In the genomic region with DNA sequence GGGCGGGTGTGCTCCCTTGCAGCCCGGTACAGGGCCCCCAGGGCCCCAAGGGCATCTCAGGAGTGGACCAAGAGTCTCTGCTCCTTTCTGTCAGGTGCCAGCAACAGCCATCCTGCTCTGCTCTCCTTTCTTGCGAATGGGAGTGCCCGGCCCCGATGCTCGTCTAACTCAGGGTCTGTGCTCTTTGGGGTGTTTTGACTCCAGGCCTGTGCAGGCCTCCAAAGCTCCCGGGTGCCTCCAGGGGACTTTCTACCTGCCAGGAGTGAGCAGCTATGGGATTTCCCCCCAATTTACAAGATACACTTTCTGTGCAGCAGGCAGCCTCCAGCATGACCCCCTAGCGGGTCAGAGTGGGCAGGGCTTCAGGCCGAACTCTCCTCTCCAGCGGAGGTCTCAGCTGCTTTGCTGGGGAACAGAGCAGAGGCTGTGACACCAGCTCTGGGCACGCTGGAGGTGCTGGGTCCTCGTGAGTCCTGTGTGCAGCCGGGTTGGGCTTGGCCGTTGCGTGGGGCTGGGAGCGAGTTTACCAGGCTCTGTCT, we compare ENCODE assay signal across 14 cellular contexts. TPM values are rescaled to one million over a fixed set of nuclear protein-coding genes. Genes with fewer than 3 reads are reported as not detected.
DNase-seq lines count a peak whose midpoint lies in the region; ATAC-seq, FAIRE-seq and TF ChIP-seq lines count a peak whose summit lies in the region.
"Had no signal": no experiment of that assay in that cellular context is flagged by ENCODE, and none has a peak within 500 bp of the region (broad histone marks: within the 10 kb centered on the region; RNA-seq: fewer than 3 reads in every experiment).

No MANE protein-coding gene starts in this region.

- peaks cover 57 to 79% (median 70%) of the 10 kb centered on the region in 11 experiments for H3K27me3 ChIP-seq in BLaER1 treated with 17β-estradiol and CSF1 and Interleukin-3, amounts not matched to agents 10 nM and 100 nM
- H3K27me3 ChIP-seq in GM12878 (replicated peaks in 1 of 2; ENCODE audit: control insufficient read depth in 2 of 2, insufficient read depth in 2 of 2, low read length in 1 of 2) = no peaks in the 10 kb centered on the region; a peak in 1 of 4 replicates
- H3K27me3 ChIP-seq in right cardiac atrium (ENCODE audit: control insufficient read depth, insufficient read depth) = no peaks in the 10 kb centered on the region
- H3K27me3 ChIP-seq in parathyroid adenoma (ENCODE audit: control insufficient read depth, insufficient read depth, low read length) = no peaks in the 10 kb centered on the region

- H2AFZ ChIP-seq in GM12878 (ENCODE audit: control insufficient read depth, low read depth, low read length) (no peak overlapping the region), parathyroid adenoma (no peak overlapping the region)

- no peak for TF ChIP-seq EP300 in GM12878 (IDR thresholded peaks at IDR 0.05; ENCODE audit: borderline replicate concordance in 1 of 2, control insufficient read depth in 1 of 2, low read depth in 2 of 2, low read length in 2 of 2)

- H3K36me3 ChIP-seq in BLaER1 treated with 17β-estradiol and CSF1 and Interleukin-3, amounts not matched to agents 10 nM and 100 nM = no peaks in the 10 kb centered on the region; a peak in 1 of 22 replicates
- H3K36me3 ChIP-seq in GM12878 (ENCODE audit: control insufficient read depth in 2 of 2, insufficient read depth in 2 of 2, low read length in 1 of 2) = no peaks in the 10 kb centered on the region
- no peaks in the 10 kb centered on the region for H3K36me3 ChIP-seq in parathyroid adenoma (ENCODE audit: control insufficient read depth, insufficient read depth, low read length)

- peaks cover 0 to 6% (median 0%) of the 10 kb centered on the region in 11 experiments; a peak in 3 of 22 replicates for H3K9me3 ChIP-seq in BLaER1 treated with 17β-estradiol and CSF1 and Interleukin-3, amounts not matched to agents 10 nM and 100 nM (replicated peaks in 1 of 11)
- H3K9me3 ChIP-seq in GM12878 (replicated peaks; ENCODE audit: control insufficient read depth, insufficient read depth, low read length) (peaks cover 2% of the 10 kb centered on the region; the same call in 2 of the 3 replicates), right cardiac atrium (ENCODE audit: control insufficient read depth, low read length) (no peaks in the 10 kb centered on the region), parathyroid adenoma (ENCODE audit: control insufficient read depth, low read length) (no peaks in the 10 kb centered on the region)

- TF ChIP-seq CTCF in GM12878 (IDR thresholded peaks at IDR 0.05 in 2 of 3, conservative IDR thresholded peaks at IDR 0.05 in 1 of 3; ENCODE audit: control insufficient read depth in 2 of 3, extremely low read depth in 1 of 3, insufficient read depth in 1 of 3, low read depth in 3 of 3, low read length in 3 of 3) = no peak
- no peak for TF ChIP-seq CTCF in parathyroid adenoma (IDR thresholded peaks at IDR 0.05)

- H3K4me3 ChIP-seq in BLaER1 treated with 17β-estradiol and CSF1 and Interleukin-3, amounts not matched to agents 10 nM and 100 nM = no peak overlapping the region
- H3K4me3 ChIP-seq in GM12878 (no peak overlapping the region), right cardiac atrium (ENCODE audit: low read length) (peak overlapping the region; percentile 76), parathyroid adenoma (ENCODE audit: low read depth, low read length) (no peak overlapping the region)

- peaks cover 0 to 52% (median 42%) of the 10 kb centered on the region in 11 experiments; a peak in 19 of 22 replicates for H4K20me1 ChIP-seq in BLaER1 treated with 17β-estradiol and CSF1 and Interleukin-3, amounts not matched to agents 10 nM and 100 nM
- no peaks in the 10 kb centered on the region for H4K20me1 ChIP-seq in GM12878 (ENCODE audit: control insufficient read depth, insufficient read depth)

- CTCF ChIA-PET in GM12878 (lab: Yijun Ruan, JAX) = interaction anchor here (0.6 to 2.5 kb wide), 3 partner anchors 12 to 209 kb away, joined by 3 to 5 read pairs (median 3); no protein-coding TSS in a partner anchor

- no TSS peak for BruUV-seq in GM12878 (replicated peaks; lab: Mats Ljungman, UMichigan)

- in situ Hi-C loops in GM12878 (cut with MboI) = no loop called here

- RAD21 ChIA-PET in GM12878 (lab: Charles Lee; ENCODE audit: unreplicated experiment) = no interaction called here

- no peak for FAIRE-seq in GM12878 (lab: Jason Lieb, UNC)
- FAIRE-seq: HTR-8/SVneo had no signal

- no peak overlapping the region for H3K27ac ChIP-seq in BLaER1 treated with 17β-estradiol and CSF1 and Interleukin-3, amounts not matched to agents 10 nM and 100 nM
- no peak overlapping the region for H3K27ac ChIP-seq in GM12878 (ENCODE audit: control insufficient read depth, insufficient read depth)
- peak overlapping the region; percentile 53 for H3K27ac ChIP-seq in right cardiac atrium (ENCODE audit: low read length)
- peak overlapping the region; percentile 19 for H3K27ac ChIP-seq in parathyroid adenoma

- TF ChIP-seq RAD21 in GM12878 (IDR thresholded peaks at IDR 0.05; ENCODE audit: insufficient read depth, low read depth, low read length) = no peak

- POLR2A ChIA-PET in GM12878 (lab: Charles Lee) = interaction anchor here (1.1 kb wide), 1 partner anchor 146 kb away, joined by 3 read pairs; no protein-coding TSS in a partner anchor

- TF ChIP-seq POLR2A in GM12878 (IDR thresholded peaks at IDR 0.05; ENCODE audit: low read depth, low read length) = no peak

- H3K79me2 ChIP-seq in GM12878 (ENCODE audit: control insufficient read depth, insufficient read depth, low read length) (no peaks in the 10 kb centered on the region; the same call in 1 of the 2 replicates), parathyroid adenoma (no peaks in the 10 kb centered on the region)

- no peak overlapping the region for H3K9ac ChIP-seq in BLaER1 treated with 17β-estradiol and CSF1 and Interleukin-3, amounts not matched to agents 10 nM and 100 nM
- H3K9ac ChIP-seq in GM12878 (ENCODE audit: control insufficient read depth, insufficient read depth, low read length) = no peak overlapping the region
- H3K9ac ChIP-seq in parathyroid adenoma = no peak overlapping the region

- SMC1A ChIA-PET in GM12878 (lab: Charles Lee; ENCODE audit: uncharacterized antibody, unreplicated experiment) = no interaction called here

- WGBS in GM12878 (ENCODE audit: insufficient coverage, insufficient replicate concordance, low lambda C conversion rate, missing lambda C conversion rate) = 53% methylated on average over 16 of the region's 16 CpGs
- WGBS in right cardiac atrium = 60% methylated on average over 16 of the region's 16 CpGs

- intact Hi-C loops in GM12878 (cut with micrococcal nuclease; ENCODE audit: unreplicated experiment) = loop anchor here (10.0 kb wide), 1 partner anchor 226 kb away; no protein-coding TSS in a partner anchor
- intact Hi-C loops in right cardiac atrium (cut with DNase I) = loop anchor here in 3 of 4 donors (5.0 to 10.0 kb wide), 2 partner anchors 108 to 226 kb away; no protein-coding TSS in a partner anchor

- ATAC-seq in GM12878 = peak; percentile 19
- ATAC-seq in right cardiac atrium = no peak
- no peak for ATAC-seq in HG03520 (IDR thresholded peaks at IDR 0.05; ENCODE audit: unreplicated experiment)
- ATAC-seq in GM21515 (IDR thresholded peaks at IDR 0.05; ENCODE audit: unreplicated experiment) = no peak

- peaks cover 35 to 75% (median 63%) of the 10 kb centered on the region in 10 experiments for H3K4me1 ChIP-seq in BLaER1 treated with 17β-estradiol and CSF1 and Interleukin-3, amounts not matched to agents 10 nM and 100 nM
- peaks cover 23% of the 10 kb centered on the region for H3K4me1 ChIP-seq in GM12878 (ENCODE audit: control insufficient read depth, insufficient read depth, low read length)
- no peaks in the 10 kb centered on the region for H3K4me1 ChIP-seq in right cardiac atrium (ENCODE audit: control insufficient read depth, insufficient read depth, low read length)
- H3K4me1 ChIP-seq in parathyroid adenoma = no peaks in the 10 kb centered on the region

- peak overlapping the region in 7 of 11 experiments; percentile 10 to 100 (median 99); a peak in 13 of 22 replicates for H3K4me2 ChIP-seq in BLaER1 treated with 17β-estradiol and CSF1 and Interleukin-3, amounts not matched to agents 10 nM and 100 nM
- H3K4me2 ChIP-seq in GM12878 (ENCODE audit: control insufficient read depth, insufficient read depth) (peak overlapping the region; percentile 17; the same call in 1 of the 2 replicates), parathyroid adenoma (ENCODE audit: low read length) (no peak overlapping the region)

- DNase-seq in GM12878 (ENCODE audit: low read depth, low spot score) (no peak), right cardiac atrium (peak; percentile 12 to 60 (median 41)), NCI-H82 treated with DMSO at 0.1 percent for 48 hours (lab: John Stamatoyannopoulos, UW; ENCODE audit: unreplicated experiment) (no peak), T-helper 1 cell (no peak)
- DNase-seq: activated CD8-positive, alpha-beta memory T cell treated with anti-CD3 and anti-CD28 coated beads for 24 hours; DND-41; NCI-H1694 treated with DMSO at 0.1 percent for 48 hours; stimulated activated CD4-positive, alpha-beta T cell treated with anti-CD3 and anti-CD28 coated beads, Interleukin-4, amount 100 ng/mL, for 24 hours; T-helper 2 cell had no signal

RNA-seq across cellular contexts. Expression of a gene that starts 3.0 kb away (rescaled TPM):
- 7.0 and 7.7 TPM in 2 replicates for total RNA-seq in GM12878 (2013; cell fraction: nucleolus; rRNA removed)
- total RNA-seq in GM12878 (2014; rRNA removed) = 2.7 and 3.7 TPM in 2 replicates
- total RNA-seq in GM12878 (2014; rRNA removed; fragmentation: Illumina TruSeq; extraction: Trizol) = 0.64 and 0.67 TPM in 2 replicates
- total RNA-seq in GM12878 (2021) = 8.4 and 9.2 TPM in 2 replicates
- polyA plus RNA-seq in GM12878 (2011; ENCODE audit: low read depth) = 0.56 TPM
- polyA plus RNA-seq in GM12878 (2011; rRNA removed) = 1.6 and 2.6 TPM in 2 replicates
- 3.3 TPM in 2 replicates for polyA plus RNA-seq in GM12878 (2011; cell fraction: cytosol; rRNA removed)
- 5.8 and 5.9 TPM in 2 replicates for polyA plus RNA-seq in GM12878 (2011; cell fraction: nucleus; rRNA removed)
- 2.4 and 2.8 TPM in 2 replicates for polyA plus RNA-seq in GM12878 (2012)
- polyA plus RNA-seq in GM12878 (2014; fragmentation: Illumina TruSeq; extraction: Trizol) = 1.4 and 1.8 TPM in 2 replicates
- not detected for polyA plus RNA-seq in GM12878 (2014; fragmentation: Nextera tagmentation; extraction: Ambion mirVana)
- polyA plus RNA-seq in GM12878 (2014; rRNA removed) = 5.5 and 7.2 TPM in 2 replicates
- polyA plus RNA-seq in GM12878 (2016; fragmentation: Nextera tagmentation; extraction: Ambion mirVana) = under 1 TPM; 0.06 to 0.15 TPM
- polyA minus RNA-seq in GM12878 (2011; rRNA and poly(A)+ RNA removed) = 0.51 and 0.93 TPM in 2 replicates
- polyA minus RNA-seq in GM12878 (2011; cell fraction: cytosol; rRNA and poly(A)+ RNA removed) = 1.3 and 2.0 TPM in 2 replicates
- polyA minus RNA-seq in GM12878 (2011; cell fraction: nucleus; rRNA and poly(A)+ RNA removed) = 4.2 and 6.9 TPM in 2 replicates
- 10 to 100 TPM in 1 of 4 donors, 1 to 10 TPM in 3; 4.5 to 14.5 (median 7.9) TPM for total RNA-seq in right cardiac atrium
- polyA plus RNA-seq in right cardiac atrium = 4.2 TPM

RNA-seq across cellular contexts. Expression of a gene that starts 21.5 kb away (rescaled TPM):
- total RNA-seq in GM12878 (2013; cell fraction: nucleolus; rRNA removed) = 22.6 and 29.1 TPM in 2 replicates
- total RNA-seq in GM12878 (2014; rRNA removed) = 13.8 and 14.6 TPM in 2 replicates
- 3.9 TPM in 2 replicates for total RNA-seq in GM12878 (2014; rRNA removed; fragmentation: Illumina TruSeq; extraction: Trizol)
- 19.6 and 19.9 TPM in 2 replicates for total RNA-seq in GM12878 (2021)
- 1.8 TPM for polyA plus RNA-seq in GM12878 (2011; ENCODE audit: low read depth)
- 2.2 and 4.6 TPM in 2 replicates for polyA plus RNA-seq in GM12878 (2011; rRNA removed)
- 8.0 and 11.9 TPM in 2 replicates for polyA plus RNA-seq in GM12878 (2011; cell fraction: cytosol; rRNA removed)
- polyA plus RNA-seq in GM12878 (2011; cell fraction: nucleus; rRNA removed) = 16.8 and 21.7 TPM in 2 replicates
- 8.2 and 9.1 TPM in 2 replicates for polyA plus RNA-seq in GM12878 (2012)
- polyA plus RNA-seq in GM12878 (2014; fragmentation: Illumina TruSeq; extraction: Trizol) = 1.3 and 3.0 TPM in 2 replicates
- polyA plus RNA-seq in GM12878 (2014; fragmentation: Nextera tagmentation; extraction: Ambion mirVana) = 1 to 10 TPM; 2.2 to 3.4 TPM
- 14.6 and 16.0 TPM in 2 replicates for polyA plus RNA-seq in GM12878 (2014; rRNA removed)
- polyA plus RNA-seq in GM12878 (2016; fragmentation: Nextera tagmentation; extraction: Ambion mirVana) = 1 to 10 TPM; 2.0 to 3.0 TPM
- 2.2 and 6.7 TPM in 2 replicates for polyA minus RNA-seq in GM12878 (2011; rRNA and poly(A)+ RNA removed)
- 6.8 and 7.1 TPM in 2 replicates for polyA minus RNA-seq in GM12878 (2011; cell fraction: cytosol; rRNA and poly(A)+ RNA removed)
- 8.2 and 14.4 TPM in 2 replicates for polyA minus RNA-seq in GM12878 (2011; cell fraction: nucleus; rRNA and poly(A)+ RNA removed)
- total RNA-seq in right cardiac atrium = 10 to 100 TPM; 10.9 to 17.2 (median 13.1) TPM
- 6.2 TPM for polyA plus RNA-seq in right cardiac atrium

RNA-seq across cellular contexts. Expression of a gene that starts 43.9 kb away (rescaled TPM):
- total RNA-seq in GM12878 (2013; cell fraction: nucleolus; rRNA removed) = 13.6 and 13.9 TPM in 2 replicates
- total RNA-seq in GM12878 (2014; rRNA removed) (34.0 and 39.3 TPM in 2 replicates), GM12878 (2014; rRNA removed; fragmentation: Illumina TruSeq; extraction: Trizol) (14.6 and 16.1 TPM in 2 replicates), GM12878 (2021) (61.2 and 63.4 TPM in 2 replicates), right cardiac atrium (10 to 100 TPM; 34.8 to 38.6 (median 37.1) TPM)
- 12.6 TPM for polyA plus RNA-seq in GM12878 (2011; ENCODE audit: low read depth)
- polyA plus RNA-seq in GM12878 (2011; rRNA removed) (11.9 and 22.6 TPM in 2 replicates), GM12878 (2014; fragmentation: Illumina TruSeq; extraction: Trizol) (5.0 and 18.2 TPM in 2 replicates), GM12878 (2014; fragmentation: Nextera tagmentation; extraction: Ambion mirVana) (under 1 TPM; 0.19 to 0.68 TPM), GM12878 (2014; rRNA removed) (41.1 and 45.3 TPM in 2 replicates), GM12878 (2016; fragmentation: Nextera tagmentation; extraction: Ambion mirVana) (10 to 100 TPM; 40.3 to 42.4 TPM), right cardiac atrium (33.8 TPM)
- polyA plus RNA-seq in GM12878 (2011; cell fraction: cytosol; rRNA removed) = 44.0 and 53.0 TPM in 2 replicates
- 52.1 and 64.2 TPM in 2 replicates for polyA plus RNA-seq in GM12878 (2011; cell fraction: nucleus; rRNA removed)
- polyA plus RNA-seq in GM12878 (2012) = 32.6 and 37.0 TPM in 2 replicates
- polyA minus RNA-seq in GM12878 (2011; rRNA and poly(A)+ RNA removed) = 21.6 and 47.4 TPM in 2 replicates
- 18.4 and 20.5 TPM in 2 replicates for polyA minus RNA-seq in GM12878 (2011; cell fraction: cytosol; rRNA and poly(A)+ RNA removed)
- 7.5 and 13.3 TPM in 2 replicates for polyA minus RNA-seq in GM12878 (2011; cell fraction: nucleus; rRNA and poly(A)+ RNA removed)

RNA-seq across cellular contexts. Expression of a gene that starts 48.0 kb away (rescaled TPM):
- total RNA-seq in GM12878 (2013; cell fraction: nucleolus; rRNA removed) = not detected in 2 replicates
- not detected in 2 replicates for total RNA-seq in GM12878 (2014; rRNA removed)
- total RNA-seq in GM12878 (2014; rRNA removed; fragmentation: Illumina TruSeq; extraction: Trizol) = not detected in 2 replicates
- not detected in 2 replicates for total RNA-seq in GM12878 (2021)
- not detected for polyA plus RNA-seq in GM12878 (2011; ENCODE audit: low read depth)
- polyA plus RNA-seq in GM12878 (2011; rRNA removed) = not detected in 2 replicates
- not detected in 2 replicates for polyA plus RNA-seq in GM12878 (2011; cell fraction: cytosol; rRNA removed)
- polyA plus RNA-seq in GM12878 (2011; cell fraction: nucleus; rRNA removed) = 0.12 TPM in 1 of 2 replicates, not detected in the other
- polyA plus RNA-seq in GM12878 (2012) = 0.28 and 0.80 TPM in 2 replicates
- not detected in 2 replicates for polyA plus RNA-seq in GM12878 (2014; fragmentation: Illumina TruSeq; extraction: Trizol)
- not detected for polyA plus RNA-seq in GM12878 (2014; fragmentation: Nextera tagmentation; extraction: Ambion mirVana)
- polyA plus RNA-seq in GM12878 (2014; rRNA removed) = not detected in 2 replicates
- not detected for polyA plus RNA-seq in GM12878 (2016; fragmentation: Nextera tagmentation; extraction: Ambion mirVana)
- not detected in 2 replicates for polyA minus RNA-seq in GM12878 (2011; rRNA and poly(A)+ RNA removed)
- polyA minus RNA-seq in GM12878 (2011; cell fraction: cytosol; rRNA and poly(A)+ RNA removed) = not detected in 2 replicates
- polyA minus RNA-seq in GM12878 (2011; cell fraction: nucleus; rRNA and poly(A)+ RNA removed) = not detected in 2 replicates
- under 1 TPM in 3 of 4 donors, not detected in 1; 0.31 to 0.46 (median 0.32) TPM for total RNA-seq in right cardiac atrium
- polyA plus RNA-seq in right cardiac atrium = 0.23 TPM

RNA-seq across cellular contexts. Expression of a gene that starts 58.0 kb away (rescaled TPM):
- 45.3 and 50.1 TPM in 2 replicates for total RNA-seq in GM12878 (2013; cell fraction: nucleolus; rRNA removed)
- total RNA-seq in GM12878 (2014; rRNA removed) = 203 and 255 TPM in 2 replicates
- 168 and 187 TPM in 2 replicates for total RNA-seq in GM12878 (2014; rRNA removed; fragmentation: Illumina TruSeq; extraction: Trizol)
- total RNA-seq in GM12878 (2021) = 348 and 365 TPM in 2 replicates
- polyA plus RNA-seq in GM12878 (2011; ENCODE audit: low read depth) = 59.8 TPM
- 65.9 and 204 TPM in 2 replicates for polyA plus RNA-seq in GM12878 (2011; rRNA removed)
- polyA plus RNA-seq in GM12878 (2011; cell fraction: cytosol; rRNA removed) = 277 and 441 TPM in 2 replicates
- 263 and 420 TPM in 2 replicates for polyA plus RNA-seq in GM12878 (2011; cell fraction: nucleus; rRNA removed)
- 147 and 170 TPM in 2 replicates for polyA plus RNA-seq in GM12878 (2012)
- polyA plus RNA-seq in GM12878 (2014; fragmentation: Illumina TruSeq; extraction: Trizol) = 122 and 254 TPM in 2 replicates
- polyA plus RNA-seq in GM12878 (2014; fragmentation: Nextera tagmentation; extraction: Ambion mirVana) = 10 to 100 TPM; 23.0 to 63.2 TPM
- polyA plus RNA-seq in GM12878 (2014; rRNA removed) = 403 and 485 TPM in 2 replicates
- 100 to 1,000 TPM; 521 to 532 TPM for polyA plus RNA-seq in GM12878 (2016; fragmentation: Nextera tagmentation; extraction: Ambion mirVana)
- 156 and 212 TPM in 2 replicates for polyA minus RNA-seq in GM12878 (2011; rRNA and poly(A)+ RNA removed)
- polyA minus RNA-seq in GM12878 (2011; cell fraction: cytosol; rRNA and poly(A)+ RNA removed) = 91.5 and 119 TPM in 2 replicates
- 95.1 and 128 TPM in 2 replicates for polyA minus RNA-seq in GM12878 (2011; cell fraction: nucleus; rRNA and poly(A)+ RNA removed)
- total RNA-seq in right cardiac atrium = 100 to 1,000 TPM; 203 to 461 (median 332) TPM
- polyA plus RNA-seq in right cardiac atrium = 591 TPM

Comparison
In these comparisons a context has a peak if more than half of its experiments do, and no peak if none do; other contexts are left out.
1. H3K27ac ChIP-seq: peak in right cardiac atrium (single experiment) and parathyroid adenoma (single experiment); none in BLaER1 treated with 17β-estradiol and CSF1 and Interleukin-3, amounts not matched to agents 10 nM and 100 nM (0 of 11) and GM12878 (single experiment).
2. DNase-seq: peak in right cardiac atrium (3 of 3); none in GM12878 (single experiment), NCI-H82 treated with DMSO at 0.1 percent for 48 hours (single experiment) and T-helper 1 cell (0 of 5).